In genomic region chr1:7755448-7755847, GRCh38 we compare ENCODE assay signal across 13 cellular contexts. TPM values are rescaled to one million over a fixed set of nuclear protein-coding genes. Genes with fewer than 3 reads are reported as not detected.
DNase-seq lines count a peak whose midpoint lies in the region; ATAC-seq and TF ChIP-seq lines count a peak whose summit lies in the region.
"Had no signal": no experiment of that assay in that cellular context is flagged by ENCODE, and none has a peak within 500 bp of the region (broad histone marks: within the 10 kb centered on the region; RNA-seq: fewer than 3 reads in every experiment).

No MANE protein-coding gene starts in this region.

- H3K9me3 Mint-ChIP-seq in neural progenitor cell, result no peaks in the 10 kb centered on the region
- H3K9me3 Mint-ChIP-seq: activated T-cell treated with anti-CD3 and anti-CD28 coated beads, Interleukin-2, amount 50 U/mL, for 4 hours; T-cell had no signal

- H3K27ac Mint-ChIP-seq in neural progenitor cell, result peak overlapping the region; percentile 40
- H3K27ac Mint-ChIP-seq: T-cell had no signal

- no peak for TF ChIP-seq POLR2A in lower leg skin (IDR thresholded peaks at IDR 0.05)

- no peak overlapping the region for H3K9ac ChIP-seq in neural progenitor cell
- H3K9ac ChIP-seq: BLaER1 treated with 17β-estradiol and CSF1 and Interleukin-3, amounts not matched to agents 10 nM and 100 nM had no signal

- H3K4me3 Mint-ChIP-seq in neural progenitor cell, result no peak overlapping the region
- H3K4me3 Mint-ChIP-seq: activated T-cell treated with anti-CD3 and anti-CD28 coated beads, Interleukin-2, amount 50 U/mL, for 4 hours; T-cell had no signal

- H3K27me3 Mint-ChIP-seq in neural progenitor cell (ENCODE audit: insufficient read depth, low read depth), result peaks cover 2% of the 10 kb centered on the region

- intact Hi-C loops in lower leg skin (cut with DNase I; ENCODE audit: low total_unique reads), result no loop called here

- peaks cover 10% of the 10 kb centered on the region for H3K36me3 Mint-ChIP-seq in neural progenitor cell
- H3K36me3 Mint-ChIP-seq: T-cell had no signal

- H3K9me3 ChIP-seq in neural progenitor cell (ENCODE audit: low read depth), result no peaks in the 10 kb centered on the region
- H3K9me3 ChIP-seq: BLaER1 treated with 17β-estradiol and CSF1 and Interleukin-3, amounts not matched to agents 10 nM and 100 nM had no signal

- no peak overlapping the region for H3K4me2 ChIP-seq in neural progenitor cell

- no peaks in the 10 kb centered on the region for H3K79me2 ChIP-seq in neural progenitor cell (ENCODE audit: low read depth)

- H3K4me3 ChIP-seq in neural progenitor cell (no peak overlapping the region), lower leg skin (ENCODE audit: low read depth, poor library complexity, severe bottlenecking) (no peak overlapping the region)
- H3K4me3 ChIP-seq: BLaER1 treated with 17β-estradiol and CSF1 and Interleukin-3, amounts not matched to agents 10 nM and 100 nM had no signal

- H3K36me3 ChIP-seq in neural progenitor cell, result no peaks in the 10 kb centered on the region
- H3K36me3 ChIP-seq: BLaER1 treated with 17β-estradiol and CSF1 and Interleukin-3, amounts not matched to agents 10 nM and 100 nM had no signal

- peak; percentile 26 for DNase-seq in NCI-H82 (lab: John Stamatoyannopoulos, UW)
- DNase-seq in NCI-H82 treated with DMSO at 0.1 percent for 48 hours (lab: John Stamatoyannopoulos, UW; ENCODE audit: unreplicated experiment), result no peak
- DNase-seq in NCI-H2227 (lab: John Stamatoyannopoulos, UW; ENCODE audit: unreplicated experiment), result peak; percentile 31
- DNase-seq in cerebellar cortex (ENCODE audit: low spot score), result peak; percentile 25
- peak; percentile 43 for DNase-seq in neural progenitor cell (ENCODE audit: low spot score)
- no peak for DNase-seq in lower leg skin (ENCODE audit: low spot score in 2 of 2)
- DNase-seq in T1000 (lab: John Stamatoyannopoulos, UW), result no peak
- DNase-seq: activated T-cell treated with anti-CD3 and anti-CD28 coated beads, Interleukin-2, amount 50 U/mL, for 4 hours; effector memory CD4-positive, alpha-beta T cell; stimulated activated CD4-positive, alpha-beta T cell treated with anti-CD3 and anti-CD28 coated beads, Interleukin-4, amount 100 ng/mL, for 4 hours; T-cell had no signal

- H3K4me1 ChIP-seq in neural progenitor cell, result peaks cover 11% of the 10 kb centered on the region

- H3K4me1 Mint-ChIP-seq in neural progenitor cell, result peaks cover 45% of the 10 kb centered on the region

- 95 to 98% methylated on average over 1 of the region's 1 CpG for WGBS in lower leg skin, 2 donors

- no peak for ATAC-seq in GM19023 (IDR thresholded peaks at IDR 0.05; ENCODE audit: unreplicated experiment)
- ATAC-seq: activated T-cell treated with anti-CD3 and anti-CD28 coated beads, Interleukin-2, amount 50 U/mL, for 4 hours; T-cell had no signal

- no peak overlapping the region for H2AFZ ChIP-seq in neural progenitor cell (replicated peaks)

- peaks cover 20% of the 10 kb centered on the region for H3F3A ChIP-seq in neural progenitor cell (ENCODE audit: low read depth)

- no peaks in the 10 kb centered on the region for H3K27me3 ChIP-seq in neural progenitor cell
- H3K27me3 ChIP-seq: BLaER1 treated with 17β-estradiol and CSF1 and Interleukin-3, amounts not matched to agents 10 nM and 100 nM had no signal

- TF ChIP-seq CTCF in neural progenitor cell (IDR thresholded peaks at IDR 0.05) (peak; percentile 63), lower leg skin (IDR thresholded peaks at IDR 0.05) (no peak)

- H4K20me1 ChIP-seq in neural progenitor cell (ENCODE audit: low read depth), result peaks cover 4% of the 10 kb centered on the region
- H4K20me1 ChIP-seq: BLaER1 treated with 17β-estradiol and CSF1 and Interleukin-3, amounts not matched to agents 10 nM and 100 nM had no signal

- no peak overlapping the region for H3K27ac ChIP-seq in neural progenitor cell
- H3K27ac ChIP-seq: BLaER1 treated with 17β-estradiol and CSF1 and Interleukin-3, amounts not matched to agents 10 nM and 100 nM had no signal

RNA-seq across cellular contexts. Expression of gene VAMP3, which starts 15.6 kb away (rescaled TPM):
- total RNA-seq in neural progenitor cell (ENCODE audit: low replicate concordance), result 50.3 and 66.6 TPM in 2 replicates
- total RNA-seq in lower leg skin, result 100 to 1,000 TPM in 1 of 4 donors, 10 to 100 TPM in 3; 64.4 to 133 (median 88.7) TPM

RNA-seq across cellular contexts. Expression of gene PER3, which starts 28.6 kb away (rescaled TPM):
- total RNA-seq in neural progenitor cell (ENCODE audit: low replicate concordance) (3.6 and 6.1 TPM in 2 replicates), lower leg skin (10 to 100 TPM; 14.3 to 22.5 (median 19.3) TPM)

Comparison
In these comparisons a context has a peak if more than half of its experiments do, and no peak if none do; other contexts are left out.
1. DNase-seq: peak in NCI-H82 (single experiment), NCI-H2227 (single experiment), cerebellar cortex (single experiment) and neural progenitor cell (single experiment); none in NCI-H82 treated with DMSO at 0.1 percent for 48 hours (single experiment), lower leg skin (0 of 2) and T1000 (single experiment).